In the genomic region with DNA sequence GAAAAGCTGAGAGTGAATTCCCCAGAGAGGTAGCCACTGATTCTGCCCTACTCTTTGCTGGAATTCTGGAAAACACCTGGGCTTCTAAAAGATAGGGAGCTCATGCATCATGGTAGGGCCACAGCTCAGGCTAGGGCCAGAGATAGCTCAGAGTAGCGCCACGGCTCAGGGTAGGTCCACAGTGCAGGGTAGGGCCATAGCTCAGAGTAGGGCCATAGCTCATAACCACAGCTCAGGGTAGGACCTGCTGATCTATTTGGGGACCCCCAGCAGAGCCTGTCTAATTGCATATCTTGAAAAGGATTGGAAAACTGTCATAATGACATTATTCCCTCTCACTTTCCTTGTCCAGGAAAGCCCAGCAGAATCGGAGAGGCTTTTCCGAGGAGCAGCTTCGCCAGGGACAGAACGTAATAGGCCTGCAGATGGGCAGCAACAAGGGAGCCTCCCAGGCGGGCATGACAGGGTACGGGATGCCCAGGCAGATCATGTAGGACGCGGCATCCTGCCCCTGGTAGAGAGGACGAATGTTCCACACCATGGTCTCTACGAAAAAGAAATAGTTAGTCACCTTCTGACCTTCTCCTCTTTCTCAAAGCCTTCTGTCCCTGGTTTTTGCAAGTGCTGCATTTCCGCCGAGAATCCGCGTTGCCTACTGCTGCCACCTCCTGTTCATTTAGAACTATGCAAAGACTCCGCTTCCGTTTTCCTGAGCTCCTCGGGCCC, we compare ENCODE assay signal across 8 cellular contexts. TPM values are rescaled to one million over a fixed set of nuclear protein-coding genes. Genes with fewer than 3 reads are reported as not detected.
DNase-seq lines count a peak whose midpoint lies in the region; ATAC-seq and TF ChIP-seq lines count a peak whose summit lies in the region.

No MANE protein-coding gene starts in this region.

- no peaks in the 10 kb centered on the region for H3K79me2 ChIP-seq in HCT116 (ENCODE audit: insufficient read depth, low read length)

- H3K9me2 ChIP-seq in HCT116 (ENCODE audit: insufficient read depth) = no peaks in the 10 kb centered on the region

- RAD21 ChIA-PET in HCT116 (lab: Charles Lee; ENCODE audit: low non-redundant PET in 1 of 2, low total read pairs in 2 of 2, uncharacterized antibody in 2 of 2, unreplicated experiment in 2 of 2) = interaction anchor here (1.0 to 2.1 kb wide), 15 partner anchors 24 to 344 kb away, joined by 3 to 10 read pairs (median 5); partner anchors contain the start of gene ABHD10 (in 1 of the 2)

- DNase-seq in HCT116 (ENCODE audit: low read depth, low spot score) = peak; percentile 74
- peak; percentile 27 for DNase-seq in NCI-H2107 treated with DMSO at 0.1 percent for 48 hours (lab: John Stamatoyannopoulos, UW; ENCODE audit: unreplicated experiment)
- DNase-seq in activated CD8-positive, alpha-beta memory T cell treated with anti-CD3 and anti-CD28 coated beads, Interleukin-2, amount 50 U/mL, for 1 hour (ENCODE audit: extremely low read depth) = peak; percentile 17
- DNase-seq in endothelial cell (ENCODE audit: low spot score) = peak; percentile 49
- DNase-seq in middle frontal gyrus (ENCODE audit: extremely low spot score, low spot score) = peak; percentile 57
- peak; percentile 29 to 69 for DNase-seq in stimulated activated effector memory CD8-positive, alpha-beta T cell treated with anti-CD3 and anti-CD28 coated beads, Interleukin-12 subunit alpha, Interleukin-12 subunit beta, amount 100 ng/mL, for 72 hours (ENCODE audit: low spot score in 2 of 2)

- POLR2A ChIA-PET in HCT116 (lab: Charles Lee) = interaction anchor here (0.7 to 2.1 kb wide), 9 partner anchors 10 to 96 kb away, joined by 3 to 31 read pairs (median 4); partner anchors contain the start of gene ABHD10

- ATAC-seq in HCT116 (peak; percentile 92), HG03097 (IDR thresholded peaks at IDR 0.05; ENCODE audit: low FRiP score, unreplicated experiment) (no peak)
- ATAC-seq in stimulated activated effector memory CD8-positive, alpha-beta T cell treated with anti-CD3 and anti-CD28 coated beads, Interleukin-12 subunit alpha, Interleukin-12 subunit beta, amount 100 ng/mL, for 72 hours = peak; percentile 94

- peak; percentile 67 for TF ChIP-seq CTCF in GM12872 (IDR thresholded peaks at IDR 0.05; ENCODE audit: insufficient read depth, low read depth, low read length)
- peak; percentile 79 to 90 (median 89) for TF ChIP-seq CTCF in HCT116 (IDR thresholded peaks at IDR 0.05 in 2 of 3, conservative IDR thresholded peaks at IDR 0.05 in 1 of 3; ENCODE audit: borderline replicate concordance in 1 of 3, insufficient read depth in 1 of 3, low read depth in 2 of 3, low read length in 2 of 3)
- TF ChIP-seq CTCF in endothelial cell (IDR thresholded peaks at IDR 0.05; ENCODE audit: unreplicated experiment) = peak; percentile 35

- H3K27me3 Mint-ChIP-seq in endothelial cell (ENCODE audit: unreplicated experiment) = peaks cover 4% of the 10 kb centered on the region

- H3K27ac ChIP-seq in HCT116 (ENCODE audit: low read depth, low read length) = peak overlapping the region; percentile 1; the same call in 1 of the 2 replicates

- no peak overlapping the region for H3K27ac Mint-ChIP-seq in endothelial cell (ENCODE audit: unreplicated experiment)
- peak overlapping the region; percentile 53 for H3K27ac Mint-ChIP-seq in stimulated activated effector memory CD8-positive, alpha-beta T cell treated with anti-CD3 and anti-CD28 coated beads, Interleukin-12 subunit alpha, Interleukin-12 subunit beta, amount 100 ng/mL, for 72 hours

- no peaks in the 10 kb centered on the region; a peak in 1 of 4 replicates for H3K36me3 ChIP-seq in HCT116 (ENCODE audit: control insufficient read depth in 1 of 2, insufficient read depth in 2 of 2, low read length in 2 of 2)

- no peaks in the 10 kb centered on the region for H3K9me3 ChIP-seq in HCT116 (ENCODE audit: control insufficient read depth in 1 of 2, insufficient read depth in 1 of 2, low read depth in 1 of 2, low read length in 2 of 2)

- no peak for TF ChIP-seq POLR2A in HCT116 (IDR thresholded peaks at IDR 0.05; ENCODE audit: borderline replicate concordance, extremely low read depth, insufficient read depth, insufficient read length)

- CTCF ChIA-PET in HCT116 (lab: Charles Lee) = interaction anchor here (0.6 to 5.1 kb wide), 50 partner anchors 10 to 989 kb away, joined by 3 to 109 read pairs (median 5); partner anchors contain the start of genes ABHD10 and TAGLN3

- no peak overlapping the region for H3K4me3 Mint-ChIP-seq in endothelial cell (ENCODE audit: unreplicated experiment)
- peak overlapping the region; percentile 10 for H3K4me3 Mint-ChIP-seq in stimulated activated effector memory CD8-positive, alpha-beta T cell treated with anti-CD3 and anti-CD28 coated beads, Interleukin-12 subunit alpha, Interleukin-12 subunit beta, amount 100 ng/mL, for 72 hours

- H3K4me1 Mint-ChIP-seq in endothelial cell (ENCODE audit: unreplicated experiment) = peaks cover 8% of the 10 kb centered on the region
- H3K4me1 Mint-ChIP-seq in stimulated activated effector memory CD8-positive, alpha-beta T cell treated with anti-CD3 and anti-CD28 coated beads, Interleukin-12 subunit alpha, Interleukin-12 subunit beta, amount 100 ng/mL, for 72 hours = peaks cover 15% of the 10 kb centered on the region

- intact Hi-C loops in HCT116 (cut with micrococcal nuclease) = loop anchor here (1.0 kb wide), 2 partner anchors 24 to 46 kb away; no protein-coding TSS in a partner anchor

- peaks cover 0 to 14% of the 10 kb centered on the region in 2 experiments; a peak in 2 of 4 replicates for H3K4me1 ChIP-seq in HCT116 (ENCODE audit: control insufficient read depth in 1 of 2, insufficient read depth in 2 of 2, low read length in 2 of 2)

- no peaks in the 10 kb centered on the region for H3K27me3 ChIP-seq in HCT116 (ENCODE audit: insufficient read depth, low read length)

- H2AFZ ChIP-seq in HCT116 (ENCODE audit: low read depth, low read length, poor library complexity, severe bottlenecking) = peak overlapping the region; percentile 99

- no peak overlapping the region for H3K4me3 ChIP-seq in HCT116 (replicated peaks in 1 of 2; ENCODE audit: low read depth in 1 of 2, low read length in 2 of 2)

- peak overlapping the region; percentile 35 for H3K4me2 ChIP-seq in HCT116 (ENCODE audit: low read length)

- no peaks in the 10 kb centered on the region for H4K20me1 ChIP-seq in HCT116 (ENCODE audit: insufficient read depth)

- no peaks in the 10 kb centered on the region for H3K36me3 Mint-ChIP-seq in endothelial cell (ENCODE audit: low read depth, unreplicated experiment)
- no peaks in the 10 kb centered on the region for H3K36me3 Mint-ChIP-seq in stimulated activated effector memory CD8-positive, alpha-beta T cell treated with anti-CD3 and anti-CD28 coated beads, Interleukin-12 subunit alpha, Interleukin-12 subunit beta, amount 100 ng/mL, for 72 hours

- BruUV-seq in HCT116 (replicated peaks; lab: Mats Ljungman, UMichigan) = no TSS peak

- no peak overlapping the region for H3K9ac ChIP-seq in HCT116 (ENCODE audit: low read length)

- peak; percentile 93 for TF ChIP-seq RAD21 in HCT116 (IDR thresholded peaks at IDR 0.05; ENCODE audit: low read depth)

- no peaks in the 10 kb centered on the region for H3K9me3 Mint-ChIP-seq in endothelial cell (ENCODE audit: unreplicated experiment)
- no peaks in the 10 kb centered on the region for H3K9me3 Mint-ChIP-seq in stimulated activated effector memory CD8-positive, alpha-beta T cell treated with anti-CD3 and anti-CD28 coated beads, Interleukin-12 subunit alpha, Interleukin-12 subunit beta, amount 100 ng/mL, for 72 hours

TF ChIP-seq in HCT116, 20 proteins besides CTCF, POLR2A, EP300 and RAD21:
- TF ChIP-seq ZFX (IDR thresholded peaks at IDR 0.05) (peak; percentile 16; the same call in 1 of the 2 replicates), JUND (IDR thresholded peaks at IDR 0.05) (no peak), TCF7L2 (IDR thresholded peaks at IDR 0.05; ENCODE audit: borderline replicate concordance, extremely low read depth, insufficient read depth, insufficient read length) (no peak), POLR2AphosphoS5 (IDR thresholded peaks at IDR 0.05; ENCODE audit: low read depth, low read length) (0 out of 2 replicates have a peak, but pooled peaks have one; percentile 14), YY1 (IDR thresholded peaks at IDR 0.05; ENCODE audit: extremely low read depth, insufficient replicate concordance, low read depth, low read length) (peak; percentile 70), SP1 (IDR thresholded peaks at IDR 0.05; ENCODE audit: low read depth) (no peak), ZNF274 (IDR thresholded peaks at IDR 0.05; ENCODE audit: low read depth, low read length) (no peak), MAX (IDR thresholded peaks at IDR 0.05) (no peak), EZH2phosphoT487 (IDR thresholded peaks at IDR 0.05; ENCODE audit: borderline replicate concordance) (no peak), CBX3 (IDR thresholded peaks at IDR 0.05; ENCODE audit: low read depth) (peak; percentile 60; the same call in 1 of the 2 replicates)
- TF ChIP-seq, protein P1, sequence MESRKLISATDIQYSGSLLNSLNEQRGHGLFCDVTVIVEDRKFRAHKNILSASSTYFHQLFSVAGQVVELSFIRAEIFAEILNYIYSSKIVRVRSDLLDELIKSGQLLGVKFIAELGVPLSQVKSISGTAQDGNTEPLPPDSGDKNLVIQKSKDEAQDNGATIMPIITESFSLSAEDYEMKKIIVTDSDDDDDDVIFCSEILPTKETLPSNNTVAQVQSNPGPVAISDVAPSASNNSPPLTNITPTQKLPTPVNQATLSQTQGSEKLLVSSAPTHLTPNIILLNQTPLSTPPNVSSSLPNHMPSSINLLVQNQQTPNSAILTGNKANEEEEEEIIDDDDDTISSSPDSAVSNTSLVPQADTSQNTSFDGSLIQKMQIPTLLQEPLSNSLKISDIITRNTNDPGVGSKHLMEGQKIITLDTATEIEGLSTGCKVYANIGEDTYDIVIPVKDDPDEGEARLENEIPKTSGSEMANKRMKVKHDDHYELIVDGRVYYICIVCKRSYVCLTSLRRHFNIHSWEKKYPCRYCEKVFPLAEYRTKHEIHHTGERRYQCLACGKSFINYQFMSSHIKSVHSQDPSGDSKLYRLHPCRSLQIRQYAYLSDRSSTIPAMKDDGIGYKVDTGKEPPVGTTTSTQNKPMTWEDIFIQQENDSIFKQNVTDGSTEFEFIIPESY (IDR thresholded peaks at IDR 0.05; ENCODE audit: extremely low read depth, insufficient replicate concordance, low read length) = no peak
TF ChIP-seq in HCT116: peak in this region for 4.

RNA-seq across cellular contexts. Expression of gene TAGLN3, which starts 14.5 kb away (rescaled TPM):
- total RNA-seq in HCT116 (2021; ENCODE audit: unreplicated experiment) (0.64 TPM), endothelial cell (ENCODE audit: unreplicated experiment) (0.72 TPM)
- polyA plus RNA-seq in HCT116 (2012) = 0.35 and 0.47 TPM in 2 replicates

RNA-seq across cellular contexts. Expression of gene TMPRSS7, which starts 21.3 kb away (rescaled TPM):
- total RNA-seq in HCT116 (2021; ENCODE audit: unreplicated experiment) = not detected
- 0.04 TPM in 1 of 2 replicates, not detected in the other for polyA plus RNA-seq in HCT116 (2012)
- not detected for total RNA-seq in endothelial cell (ENCODE audit: unreplicated experiment)

RNA-seq across cellular contexts. Expression of gene ABHD10, which starts 34.4 kb away (rescaled TPM):
- total RNA-seq in HCT116 (2021; ENCODE audit: unreplicated experiment) = 295 TPM
- polyA plus RNA-seq in HCT116 (2012) = 142 and 150 TPM in 2 replicates
- total RNA-seq in endothelial cell (ENCODE audit: unreplicated experiment) = 18.7 TPM

Comparison
In these comparisons a context has a peak if more than half of its experiments do, and no peak if none do; other contexts are left out.
1. CTCF ChIP-seq: peak in every context shown above with its lines; median percentile 89 in HCT116; 67 in GM12872; 35 in endothelial cell.
2. DNase-seq: peak in every context shown above with its lines; median percentile 74 in HCT116; 57 in middle frontal gyrus; 49 in endothelial cell; 49 in stimulated activated effector memory CD8-positive, alpha-beta T cell treated with anti-CD3 and anti-CD28 coated beads, Interleukin-12 subunit alpha, Interleukin-12 subunit beta, amount 100 ng/mL, for 72 hours; 27 in NCI-H2107 treated with DMSO at 0.1 percent for 48 hours; 17 in activated CD8-positive, alpha-beta memory T cell treated with anti-CD3 and anti-CD28 coated beads, Interleukin-2, amount 50 U/mL, for 1 hour.
3. RNA of gene ABHD10, which starts 34.4 kb away (total RNA-seq): 295 TPM in HCT116 (single experiment); 18.7 TPM in endothelial cell (single experiment); every median in the first group is over 10 times any median in the second.